Comparison of ENCODE assay signal across 16 cellular contexts in the genomic region with DNA sequence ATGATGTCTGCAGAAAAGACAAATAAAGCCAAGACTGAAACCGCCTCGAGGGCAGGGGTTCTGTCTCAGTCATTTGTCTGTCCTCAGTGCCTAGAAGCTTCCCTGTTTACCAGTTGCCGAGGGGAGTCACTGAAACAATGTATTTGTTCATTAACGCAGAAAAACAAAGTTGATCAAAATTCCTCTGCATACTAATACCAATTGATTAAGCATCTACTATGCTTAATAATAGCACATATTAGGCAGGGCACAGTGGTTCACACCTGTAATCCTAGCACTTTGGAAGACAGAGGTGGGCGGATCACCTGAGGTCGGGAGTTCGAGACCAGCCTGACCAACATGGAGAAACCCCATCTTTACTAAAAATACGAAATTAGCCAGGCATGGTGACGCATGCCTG. TPM values are rescaled to one million over a fixed set of nuclear protein-coding genes. Genes with fewer than 3 reads are reported as not detected.
"Had no signal": no experiment of that assay in that cellular context is flagged by ENCODE, and none has a peak within 500 bp of the region (broad histone marks: within the 10 kb centered on the region; RNA-seq: fewer than 3 reads in every experiment).

No MANE protein-coding gene starts in this region.

- H3K9me3 ChIP-seq: pancreas had no signal

- H3K4me3 Mint-ChIP-seq: stimulated activated naive CD8-positive, alpha-beta T cell treated with anti-CD3 and anti-CD28 coated beads, Interleukin-15, amount 100 ng/mL, for 72 hours had no signal

- H3K27me3 ChIP-seq: heart left ventricle, pancreas had no signal

- H3K27ac Mint-ChIP-seq: stimulated activated naive CD8-positive, alpha-beta T cell treated with anti-CD3 and anti-CD28 coated beads, Interleukin-15, amount 100 ng/mL, for 72 hours had no signal

- H3K36me3 ChIP-seq: heart left ventricle, pancreas had no signal

- H3K9me3 Mint-ChIP-seq: neural crest cell; stimulated activated naive CD8-positive, alpha-beta T cell treated with anti-CD3 and anti-CD28 coated beads, Interleukin-15, amount 100 ng/mL, for 72 hours had no signal

- H3K4me3 ChIP-seq: heart left ventricle, pancreas, skin epidermis had no signal

- H3K27me3 Mint-ChIP-seq: stimulated activated naive CD8-positive, alpha-beta T cell treated with anti-CD3 and anti-CD28 coated beads, Interleukin-15, amount 100 ng/mL, for 72 hours had no signal

- DNase-seq: activated CD4-positive, alpha-beta T cell treated with anti-CD3 and anti-CD28 coated beads, Interleukin-2, amount 50 U/mL, for 4 hours; activated naive CD4-positive, alpha-beta T cell treated with anti-CD3 and anti-CD28 coated beads, Interleukin-2, amount 50 U/mL, for 16 hours; activated T-cell treated with anti-CD3 and anti-CD28 coated beads, Interleukin-2, amount 50 U/mL, for 1 hour; dermis blood vessel endothelial cell; foreskin fibroblast; islet precursor cell; retina; stimulated activated CD4-positive, alpha-beta T cell treated with anti-CD3 and anti-CD28 coated beads, Interleukin-4, amount 100 ng/mL, for 4 hours; stimulated activated naive CD8-positive, alpha-beta T cell treated with anti-CD3 and anti-CD28 coated beads, Interleukin-15, amount 100 ng/mL, for 72 hours had no signal

- ATAC-seq: activated CD4-positive, CD25-positive, alpha-beta regulatory T cell treated with anti-CD3 and anti-CD28 coated beads, Interleukin-2, amount 50 U/mL, for 24 hours; stimulated activated naive CD8-positive, alpha-beta T cell treated with anti-CD3 and anti-CD28 coated beads, Interleukin-15, amount 100 ng/mL, for 72 hours had no signal

- H3K36me3 Mint-ChIP-seq: brain had no signal

RNA-seq across cellular contexts. Expression of a gene that starts 46.3 kb away (rescaled TPM):
- total RNA-seq: esophagus mucosa had no signal
